Comparison of ENCODE assay signal across 18 cellular contexts in genomic region chr14:98099527-98099926, GRCh38.
DNase-seq lines count a peak whose midpoint lies in the region; ATAC-seq lines count a peak whose summit lies in the region.
"Had no signal": no experiment of that assay in that cellular context is flagged by ENCODE, and none has a peak within 500 bp of the region (broad histone marks: within the 10 kb centered on the region; RNA-seq: fewer than 3 reads in every experiment).

No MANE protein-coding gene starts in this region.

- H3K36me3 Mint-ChIP-seq in activated CD8-positive, alpha-beta memory T cell treated with anti-CD3 and anti-CD28 coated beads, Interleukin-2, amount 10 ng/mL, durations not matched to agents 7 days and 5 days = peaks cover 6% of the 10 kb centered on the region
- peaks cover 12% of the 10 kb centered on the region for H3K36me3 Mint-ChIP-seq in activated naive CD8-positive, alpha-beta T cell
- peaks cover 0 to 20% (median 5%) of the 10 kb centered on the region in 5 donors for H3K36me3 Mint-ChIP-seq in naive thymus-derived CD4-positive, alpha-beta T cell
- H3K36me3 Mint-ChIP-seq: CD4-positive, alpha-beta memory T cell had no signal

- DNase-seq in activated CD8-positive, alpha-beta memory T cell treated with anti-CD3 and anti-CD28 coated beads, Interleukin-2, amount 10 ng/mL, durations not matched to agents 7 days and 5 days = no peak
- DNase-seq in activated CD8-positive, alpha-beta memory T cell treated with anti-CD3 and anti-CD28 coated beads, Interleukin-2, amount 50 U/mL, for 4 hours = no peak
- DNase-seq in HPDE6-E6E7 (ENCODE audit: extremely low spot score) = peak; percentile 8
- DNase-seq in naive thymus-derived CD4-positive, alpha-beta T cell = no peak
- DNase-seq in activated effector memory CD4-positive, alpha-beta T cell treated with anti-CD3 and anti-CD28 coated beads, Interleukin-2, amount 50 U/mL, for 16 hours = no peak
- DNase-seq in NOMO-1 treated with dmso at 0.1 percent for 144 hours (lab: John Stamatoyannopoulos, UW; ENCODE audit: unreplicated experiment) = no peak
- no peak for DNase-seq in NCI-H345 (lab: John Stamatoyannopoulos, UW)
- DNase-seq: ACHN; CD4-positive, alpha-beta memory T cell; GM23248; MV-4-11; NCI-H1436; NCI-H2081; NCI-H226; NCI-H526 treated with DMSO at 0.1 percent for 48 hours had no signal

- H3K4me3 Mint-ChIP-seq in activated CD8-positive, alpha-beta memory T cell treated with anti-CD3 and anti-CD28 coated beads, Interleukin-2, amount 10 ng/mL, durations not matched to agents 7 days and 5 days = no peak overlapping the region
- H3K4me3 Mint-ChIP-seq in activated naive CD8-positive, alpha-beta T cell = peak overlapping the region; percentile 30
- H3K4me3 Mint-ChIP-seq in naive thymus-derived CD4-positive, alpha-beta T cell = peak overlapping the region in 4 of 10 donors; percentile 11 to 51 (median 30)
- H3K4me3 Mint-ChIP-seq: B cell; CD4-positive, alpha-beta memory T cell had no signal

- no peaks in the 10 kb centered on the region for H3K27me3 Mint-ChIP-seq in activated CD8-positive, alpha-beta memory T cell treated with anti-CD3 and anti-CD28 coated beads, Interleukin-2, amount 10 ng/mL, durations not matched to agents 7 days and 5 days
- no peaks in the 10 kb centered on the region for H3K27me3 Mint-ChIP-seq in activated naive CD8-positive, alpha-beta T cell
- no peaks in the 10 kb centered on the region for H3K27me3 Mint-ChIP-seq in naive thymus-derived CD4-positive, alpha-beta T cell
- H3K27me3 Mint-ChIP-seq: B cell; CD4-positive, alpha-beta memory T cell had no signal

- POLR2A ChIA-PET in naive thymus-derived CD4-positive, alpha-beta T cell (lab: Charles Lee) = interaction anchor here (0.6 to 0.7 kb wide), 2 partner anchors 120 to 1298 kb away, joined by 3 read pairs; no protein-coding TSS in a partner anchor

- no peaks in the 10 kb centered on the region for H3K27me3 ChIP-seq in naive thymus-derived CD4-positive, alpha-beta T cell (ENCODE audit: control insufficient read depth in 2 of 2, insufficient read depth in 2 of 2, low read length in 2 of 2)

- CTCF ChIA-PET in activated CD8-positive, alpha-beta memory T cell treated with anti-CD3 and anti-CD28 coated beads, Interleukin-2, amount 10 ng/mL, durations not matched to agents 7 days and 5 days (lab: Charles Lee) = no interaction called here
- CTCF ChIA-PET in naive thymus-derived CD4-positive, alpha-beta T cell (lab: Charles Lee) = no interaction called here

- peak; percentile 20 for ATAC-seq in activated CD8-positive, alpha-beta memory T cell treated with anti-CD3 and anti-CD28 coated beads, Interleukin-2, amount 10 ng/mL, durations not matched to agents 7 days and 5 days
- ATAC-seq in naive thymus-derived CD4-positive, alpha-beta T cell = no peak
- ATAC-seq: HCT116 had no signal

- peaks cover 2% of the 10 kb centered on the region for H3K9me3 Mint-ChIP-seq in activated CD8-positive, alpha-beta memory T cell treated with anti-CD3 and anti-CD28 coated beads, Interleukin-2, amount 10 ng/mL, durations not matched to agents 7 days and 5 days (ENCODE audit: low read depth)
- H3K9me3 Mint-ChIP-seq in activated naive CD8-positive, alpha-beta T cell (ENCODE audit: low read depth) = no peaks in the 10 kb centered on the region
- H3K9me3 Mint-ChIP-seq in naive thymus-derived CD4-positive, alpha-beta T cell = peaks cover 0 to 21% (median 1%) of the 10 kb centered on the region in 11 donors

- no peaks in the 10 kb centered on the region for H3K9me3 ChIP-seq in naive thymus-derived CD4-positive, alpha-beta T cell (ENCODE audit: control insufficient read depth in 2 of 3, low read length in 3 of 3)

- H3K4me1 Mint-ChIP-seq in activated CD8-positive, alpha-beta memory T cell treated with anti-CD3 and anti-CD28 coated beads, Interleukin-2, amount 10 ng/mL, durations not matched to agents 7 days and 5 days = peaks cover 12% of the 10 kb centered on the region
- peaks cover 61% of the 10 kb centered on the region for H3K4me1 Mint-ChIP-seq in activated naive CD8-positive, alpha-beta T cell (ENCODE audit: low read depth)
- peaks cover 10 to 48% (median 38%) of the 10 kb centered on the region in 7 donors for H3K4me1 Mint-ChIP-seq in naive thymus-derived CD4-positive, alpha-beta T cell
- H3K4me1 Mint-ChIP-seq: B cell had no signal

- peaks cover 0 to 16% of the 10 kb centered on the region in 2 donors for H3K4me1 ChIP-seq in naive thymus-derived CD4-positive, alpha-beta T cell (ENCODE audit: control insufficient read depth in 2 of 2, insufficient read depth in 2 of 2, low read length in 2 of 2)

- no peak overlapping the region for H3K27ac Mint-ChIP-seq in activated CD8-positive, alpha-beta memory T cell treated with anti-CD3 and anti-CD28 coated beads, Interleukin-2, amount 10 ng/mL, durations not matched to agents 7 days and 5 days
- peak overlapping the region; percentile 95 for H3K27ac Mint-ChIP-seq in activated naive CD8-positive, alpha-beta T cell
- H3K27ac Mint-ChIP-seq in naive thymus-derived CD4-positive, alpha-beta T cell = peak overlapping the region in 7 of 9 donors; percentile 6 to 81 (median 26)
- H3K27ac Mint-ChIP-seq: B cell; CD4-positive, alpha-beta memory T cell had no signal

- intact Hi-C loops in naive thymus-derived CD4-positive, alpha-beta T cell (cut with micrococcal nuclease) = no loop called here

- no peak overlapping the region for H3K4me3 ChIP-seq in naive thymus-derived CD4-positive, alpha-beta T cell (ENCODE audit: low read length)
- H3K4me3 ChIP-seq: GM23248 had no signal

- no peak overlapping the region for H3K27ac ChIP-seq in naive thymus-derived CD4-positive, alpha-beta T cell (ENCODE audit: low read depth, low read length)
- H3K27ac ChIP-seq: GM23248 had no signal

- no peaks in the 10 kb centered on the region for H3K36me3 ChIP-seq in naive thymus-derived CD4-positive, alpha-beta T cell (ENCODE audit: control insufficient read depth in 2 of 3, insufficient read depth in 3 of 3, low read length in 3 of 3)
